7 cellular contexts compared by ENCODE assay signal in genomic region chr15:94028121-94028520, GRCh38.
"Had no signal": no experiment of that assay in that cellular context is flagged by ENCODE, and none has a peak within 500 bp of the region (broad histone marks: within the 10 kb centered on the region; RNA-seq: fewer than 3 reads in every experiment).

No MANE protein-coding gene starts in this region.

- H3K9me3 ChIP-seq: HAP-1 had no signal

- FAIRE-seq: HTR-8/SVneo had no signal

- H3K9ac ChIP-seq: GM23248 had no signal

- H3K27ac Mint-ChIP-seq: HFFc6, IgD-negative memory B cell had no signal

- H3K4me3 ChIP-seq: GM23248, HAP-1 had no signal

- DNase-seq: GM23248, GOT3, H7 had no signal

- H3K4me1 Mint-ChIP-seq: IgD-negative memory B cell had no signal

- H2AFZ ChIP-seq: GM23248 had no signal

- H3K27me3 Mint-ChIP-seq: IgD-negative memory B cell had no signal

- H3K4me1 ChIP-seq: HAP-1 had no signal

- H3K27ac ChIP-seq: GM23248 had no signal

- H3K9me3 Mint-ChIP-seq: HFFc6, IgD-negative memory B cell had no signal

- H3K4me3 Mint-ChIP-seq: HFFc6, IgD-negative memory B cell had no signal

- H3K36me3 ChIP-seq: HAP-1 had no signal
